ENCODE assay signal across 23 cellular contexts in genomic region chr1:158212315-158212714, GRCh38. TPM values are rescaled to one million over a fixed set of nuclear protein-coding genes. Genes with fewer than 3 reads are reported as not detected.
"Had no signal": no experiment of that assay in that cellular context is flagged by ENCODE, and none has a peak within 500 bp of the region (broad histone marks: within the 10 kb centered on the region; RNA-seq: fewer than 3 reads in every experiment).

No MANE protein-coding gene starts in this region.

- H3K36me3 ChIP-seq: brain microvascular endothelial cell, cardiac muscle cell, Peyer's patch had no signal

- H3K9me3 ChIP-seq: Peyer's patch had no signal

- DNase-seq: activated CD4-positive, alpha-beta T cell treated with anti-CD3 and anti-CD28 coated beads for 48 hours; activated CD4-positive, alpha-beta T cell treated with anti-CD3 and anti-CD28 coated beads, Interleukin-2, amount 50 U/mL, for 48 hours; activated CD4-positive, CD25-positive, alpha-beta regulatory T cell treated with anti-CD3 and anti-CD28 coated beads, Interleukin-2, amount 50 U/mL, for 72 hours; activated CD8-positive, alpha-beta memory T cell treated with anti-CD3 and anti-CD28 coated beads, Interleukin-2, amount 10 ng/mL, durations not matched to agents 7 days and 5 days; activated effector memory CD4-positive, alpha-beta T cell treated with anti-CD3 and anti-CD28 coated beads, Interleukin-2, amount 50 U/mL, for 16 hours; activated naive CD4-positive, alpha-beta T cell treated with Interleukin-2 at 50 U/mL for 16 hours; activated T-cell treated with anti-CD3 and anti-CD28 coated beads, Interleukin-2, amount 50 U/mL, for 24 hours; brain microvascular endothelial cell; MM.1S; NCI-H1105; NCI-H1436; NCI-H187; NCI-H2081 treated with DMSO at 0.1 percent for 48 hours; NCI-H446; NCI-H524; Peyer's patch; SHP77 treated with DMSO at 0.1 percent for 48 hours had no signal

- H3K4me3 ChIP-seq: cardiac muscle cell, Peyer's patch had no signal

- H3K27me3 ChIP-seq: brain microvascular endothelial cell, cardiac muscle cell, Peyer's patch had no signal

- H3K9me3 Mint-ChIP-seq: activated naive CD4-positive, alpha-beta T cell treated with anti-CD3 and anti-CD28 coated beads, Interleukin-2, amount 50 U/mL, for 72 hours; activated T-cell treated with anti-CD3 and anti-CD28 coated beads, Interleukin-2, amount 50 U/mL, for 24 hours; activated T-helper 1 cell treated with anti-CD3 and anti-CD28 coated beads, Interleukin-12 subunit alpha, Interleukin-12 subunit beta, Interleukin-2, Interleukin-4 antibody, amounts not matched to agents 30 ng/mL and 10 ng/mL and 1 ng/mL, durations not matched to agents 14 hours and 24 hours and 36 hours; T-helper 1 cell treated with Interleukin-12 subunit alpha and Interleukin-12 subunit beta and Interleukin-4 antibody, amounts not matched to agents 30 μg/mL and 1 μg/mL, for 36 hours had no signal

- H3K4me3 Mint-ChIP-seq: activated CD8-positive, alpha-beta memory T cell treated with anti-CD3 and anti-CD28 coated beads, Interleukin-2, amount 10 ng/mL, durations not matched to agents 7 days and 5 days; activated T-cell treated with anti-CD3 and anti-CD28 coated beads, Interleukin-2, amount 50 U/mL, for 24 hours; activated T-helper 1 cell treated with anti-CD3 and anti-CD28 coated beads, Interleukin-12 subunit alpha, Interleukin-12 subunit beta, Interleukin-2, Interleukin-4 antibody, amounts not matched to agents 30 ng/mL and 10 ng/mL and 1 ng/mL, durations not matched to agents 14 hours and 24 hours and 36 hours; T-helper 1 cell treated with Interleukin-12 subunit alpha and Interleukin-12 subunit beta and Interleukin-4 antibody, amounts not matched to agents 30 μg/mL and 1 μg/mL, for 36 hours had no signal

- ATAC-seq: activated CD8-positive, alpha-beta memory T cell treated with anti-CD3 and anti-CD28 coated beads, Interleukin-2, amount 10 ng/mL, durations not matched to agents 7 days and 5 days; activated naive CD4-positive, alpha-beta T cell treated with anti-CD3 and anti-CD28 coated beads, Interleukin-2, amount 50 U/mL, for 72 hours had no signal

- H3K4me1 Mint-ChIP-seq: activated CD8-positive, alpha-beta memory T cell treated with anti-CD3 and anti-CD28 coated beads, Interleukin-2, amount 10 ng/mL, durations not matched to agents 7 days and 5 days had no signal

- H3K27ac Mint-ChIP-seq: activated CD8-positive, alpha-beta memory T cell treated with anti-CD3 and anti-CD28 coated beads, Interleukin-2, amount 10 ng/mL, durations not matched to agents 7 days and 5 days; activated naive CD4-positive, alpha-beta T cell treated with anti-CD3 and anti-CD28 coated beads, Interleukin-2, amount 50 U/mL, for 72 hours; activated T-cell treated with anti-CD3 and anti-CD28 coated beads, Interleukin-2, amount 50 U/mL, for 24 hours; activated T-helper 1 cell treated with anti-CD3 and anti-CD28 coated beads, Interleukin-12 subunit alpha, Interleukin-12 subunit beta, Interleukin-2, Interleukin-4 antibody, amounts not matched to agents 30 ng/mL and 10 ng/mL and 1 ng/mL, durations not matched to agents 14 hours and 24 hours and 36 hours; T-helper 1 cell treated with Interleukin-12 subunit alpha and Interleukin-12 subunit beta and Interleukin-4 antibody, amounts not matched to agents 30 μg/mL and 1 μg/mL, for 36 hours had no signal

- H3K4me1 ChIP-seq: Peyer's patch had no signal

- H3K36me3 Mint-ChIP-seq: activated CD8-positive, alpha-beta memory T cell treated with anti-CD3 and anti-CD28 coated beads, Interleukin-2, amount 10 ng/mL, durations not matched to agents 7 days and 5 days had no signal

- H3K27ac ChIP-seq: brain microvascular endothelial cell, cardiac muscle cell, Peyer's patch, RWPE1 had no signal

RNA-seq across cellular contexts. Expression of gene CD1D, which starts 31.6 kb away (rescaled TPM):
- total RNA-seq: activated CD8-positive, alpha-beta memory T cell treated with anti-CD3 and anti-CD28 coated beads, Interleukin-2, amount 10 ng/mL, durations not matched to agents 7 days and 5 days; activated naive CD4-positive, alpha-beta T cell treated with anti-CD3 and anti-CD28 coated beads, Interleukin-2, amount 50 U/mL, for 72 hours; activated T-helper 1 cell treated with anti-CD3 and anti-CD28 coated beads, Interleukin-12 subunit alpha, Interleukin-12 subunit beta, Interleukin-2, Interleukin-4 antibody, amounts not matched to agents 30 ng/mL and 10 ng/mL and 1 ng/mL, durations not matched to agents 14 hours and 24 hours and 36 hours; SK-MEL-5 had no signal

RNA-seq across cellular contexts. Expression of gene CD1A, which starts 41.9 kb away (rescaled TPM):
- total RNA-seq: activated CD8-positive, alpha-beta memory T cell treated with anti-CD3 and anti-CD28 coated beads, Interleukin-2, amount 10 ng/mL, durations not matched to agents 7 days and 5 days; activated T-helper 1 cell treated with anti-CD3 and anti-CD28 coated beads, Interleukin-12 subunit alpha, Interleukin-12 subunit beta, Interleukin-2, Interleukin-4 antibody, amounts not matched to agents 30 ng/mL and 10 ng/mL and 1 ng/mL, durations not matched to agents 14 hours and 24 hours and 36 hours; cardiac muscle cell; Peyer's patch; SK-MEL-5 had no signal
- polyA plus RNA-seq: cardiac muscle cell had no signal
